11 cellular contexts compared by ENCODE assay signal in the genomic region with DNA sequence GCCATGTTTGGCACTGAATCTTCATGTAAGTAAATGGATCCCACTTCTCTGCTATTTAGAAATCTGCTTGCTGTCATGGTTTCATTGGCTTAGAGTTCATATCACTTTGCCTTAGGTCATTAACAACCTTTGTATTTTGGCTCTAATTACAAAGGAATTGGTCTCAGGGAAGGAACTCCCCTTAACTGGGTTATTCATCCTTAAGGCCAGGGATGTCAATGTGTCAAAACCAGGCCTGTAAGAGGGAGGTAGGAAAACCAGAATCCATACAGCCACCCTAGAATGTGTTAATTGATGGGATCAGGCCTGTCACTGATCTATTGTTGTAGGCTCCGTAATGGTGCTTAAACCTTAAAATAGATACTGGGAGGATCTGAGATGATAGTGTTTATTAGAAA.
A peak's percentile ranks its signal among the peaks of the same experiment; 100 is the strongest.
DNase-seq lines count a peak whose midpoint lies in the region; ATAC-seq and TF ChIP-seq lines count a peak whose summit lies in the region.
"Had no signal": no experiment of that assay in that cellular context is flagged by ENCODE, and none has a peak within 500 bp of the region (broad histone marks: within the 10 kb centered on the region; RNA-seq: fewer than 3 reads in every experiment).

No MANE protein-coding gene starts in this region.

- H3K23ac ChIP-seq in mesendoderm (ENCODE audit: low read length): no peak overlapping the region

- no peak overlapping the region for H2BK5ac ChIP-seq in mesendoderm (ENCODE audit: low read length)

- no peak overlapping the region for H4K8ac ChIP-seq in mesendoderm (ENCODE audit: low read depth, low read length)

- no CpG with 5 or more reads among the region's 1 CpG for WGBS in mesendoderm (ENCODE audit: extremely low coverage, insufficient coverage, low lambda C conversion rate)

- H3K27ac ChIP-seq in mesendoderm (ENCODE audit: low read depth, low read length) (peak overlapping the region; percentile 6), vagina (peak overlapping the region; percentile 28)
- H3K27ac ChIP-seq: PC-9, right lobe of liver had no signal

- no peak for TF ChIP-seq POLR2A in vagina (IDR thresholded peaks at IDR 0.05)

- H3K4me3 ChIP-seq in mesendoderm (ENCODE audit: low read length) (no peak overlapping the region), vagina (peak overlapping the region in 1 of 2 donors; percentile 30)
- H3K4me3 ChIP-seq: PC-9, right lobe of liver had no signal

- H3K9me3 ChIP-seq in vagina: no peaks in the 10 kb centered on the region
- H3K9me3 ChIP-seq: right lobe of liver had no signal

- TF ChIP-seq CTCF in vagina (IDR thresholded peaks at IDR 0.05): no peak

- H3K18ac ChIP-seq in mesendoderm (ENCODE audit: low read length): peak overlapping the region; percentile 75

- no peak overlapping the region for H3K56ac ChIP-seq in mesendoderm (ENCODE audit: low read length)

- no peak for ATAC-seq in HG03159 (IDR thresholded peaks at IDR 0.05; ENCODE audit: unreplicated experiment)
- ATAC-seq in HG02970 (IDR thresholded peaks at IDR 0.05; ENCODE audit: low FRiP score, unreplicated experiment): no peak
- no peak for ATAC-seq in HG03442 (IDR thresholded peaks at IDR 0.05; ENCODE audit: unreplicated experiment)

- DNase-seq in NCI-H748 treated with DMSO at 0.1 percent for 48 hours (lab: John Stamatoyannopoulos, UW): peak; percentile 46
- no peak for DNase-seq in NCI-H748 (lab: John Stamatoyannopoulos, UW; ENCODE audit: unreplicated experiment)
- DNase-seq in cerebellar cortex (ENCODE audit: low spot score): peak; percentile 55
- DNase-seq in mesendoderm: peak; percentile 79
- DNase-seq in vagina (ENCODE audit: extremely low spot score in 2 of 2): no peak
- DNase-seq: activated CD4-positive, alpha-beta T cell treated with anti-CD3 and anti-CD28 coated beads, Interleukin-2, amount 10 ng/mL, durations not matched to agents 24 days and 14 days; PC-9 had no signal

- no peak overlapping the region for H3K4me2 ChIP-seq in mesendoderm (ENCODE audit: low read length)
- H3K4me2 ChIP-seq: PC-9 had no signal

- no peak overlapping the region for H3K9ac ChIP-seq in mesendoderm (ENCODE audit: low read length)

- no peak overlapping the region for H3K4ac ChIP-seq in mesendoderm (ENCODE audit: low read depth, low read length)

- H2BK120ac ChIP-seq in mesendoderm (ENCODE audit: low read depth, low read length): no peak overlapping the region

- intact Hi-C loops in vagina (cut with DNase I): no loop called here

- H3K4me1 ChIP-seq in mesendoderm (ENCODE audit: control insufficient read depth, low read depth, low read length) (peaks cover 5% of the 10 kb centered on the region), vagina (peaks cover 29% of the 10 kb centered on the region)

- no peaks in the 10 kb centered on the region for H3K79me2 ChIP-seq in mesendoderm (ENCODE audit: control insufficient read depth, insufficient read depth, low read length)

- H3K79me1 ChIP-seq in mesendoderm (ENCODE audit: low read length): no peaks in the 10 kb centered on the region

- H3K36me3 ChIP-seq in mesendoderm (ENCODE audit: control insufficient read depth, insufficient read depth, low read length) (no peaks in the 10 kb centered on the region), vagina (no peaks in the 10 kb centered on the region)
- H3K36me3 ChIP-seq: right lobe of liver had no signal

- H3K27me3 ChIP-seq in mesendoderm (ENCODE audit: insufficient read depth, low read length, poor library complexity) (no peaks in the 10 kb centered on the region), vagina (no peaks in the 10 kb centered on the region)
- H3K27me3 ChIP-seq: right lobe of liver had no signal

- no peak overlapping the region for H2AK5ac ChIP-seq in mesendoderm (ENCODE audit: low read length)

- no peak overlapping the region for H4K5ac ChIP-seq in mesendoderm (ENCODE audit: low read length)

- no peak overlapping the region for H2BK15ac ChIP-seq in mesendoderm (replicated peaks; ENCODE audit: low read depth)

Comparison
In these comparisons a context has a peak if more than half of its experiments do, and no peak if none do; other contexts are left out.
1. DNase-seq: peak in NCI-H748 treated with DMSO at 0.1 percent for 48 hours (single experiment), cerebellar cortex (single experiment) and mesendoderm (single experiment); none in NCI-H748 (single experiment) and vagina (0 of 2).